In genomic region chr15:38600241-38600640, GRCh38 we compare ENCODE assay signal across 20 cellular contexts. TPM values are rescaled to one million over a fixed set of nuclear protein-coding genes. Genes with fewer than 3 reads are reported as not detected.
A peak's percentile ranks its signal among the peaks of the same experiment; 100 is the strongest.
DNase-seq lines count a peak whose midpoint lies in the region; ATAC-seq lines count a peak whose summit lies in the region.
"Had no signal": no experiment of that assay in that cellular context is flagged by ENCODE, and none has a peak within 500 bp of the region (broad histone marks: within the 10 kb centered on the region; RNA-seq: fewer than 3 reads in every experiment).

No MANE protein-coding gene starts in this region.

- H3K27me3 ChIP-seq in CD8-positive, alpha-beta memory T cell (ENCODE audit: insufficient read depth, low read length, poor library complexity, severe bottlenecking): no peaks in the 10 kb centered on the region

- H3K4me1 Mint-ChIP-seq in CD8-positive, alpha-beta memory T cell: no peaks in the 10 kb centered on the region
- H3K4me1 Mint-ChIP-seq: CD14-positive monocyte had no signal

- H3K27me3 Mint-ChIP-seq in CD8-positive, alpha-beta memory T cell: no peaks in the 10 kb centered on the region
- H3K27me3 Mint-ChIP-seq: IgD-negative memory B cell had no signal

- no peaks in the 10 kb centered on the region for H3K9me3 Mint-ChIP-seq in CD8-positive, alpha-beta memory T cell
- H3K9me3 Mint-ChIP-seq: IgD-negative memory B cell had no signal

- peaks cover 0 to 2% (median 0%) of the 10 kb centered on the region in 3 donors for H3K36me3 Mint-ChIP-seq in CD8-positive, alpha-beta memory T cell
- H3K36me3 Mint-ChIP-seq: CD14-positive monocyte, IgD-negative memory B cell had no signal

- no peaks in the 10 kb centered on the region for H3K4me1 ChIP-seq in CD8-positive, alpha-beta memory T cell (ENCODE audit: insufficient read depth, low read length)
- H3K4me1 ChIP-seq: BE2C had no signal

- H3K4me3 ChIP-seq in CD8-positive, alpha-beta memory T cell (ENCODE audit: low read length): no peak overlapping the region

- H3K36me3 ChIP-seq in CD8-positive, alpha-beta memory T cell (ENCODE audit: insufficient read depth, low read length): no peaks in the 10 kb centered on the region
- H3K36me3 ChIP-seq: BE2C had no signal

- DNase-seq in NCI-H82 (lab: John Stamatoyannopoulos, UW): peak; percentile 56
- no peak for DNase-seq in NCI-H82 treated with DMSO at 0.1 percent for 48 hours (lab: John Stamatoyannopoulos, UW; ENCODE audit: unreplicated experiment)
- peak; percentile 90 to 97 for DNase-seq in NCI-H524 (lab: John Stamatoyannopoulos, UW)
- peak; percentile 43 to 91 for DNase-seq in cerebellar nuclear complex (lab: John Stamatoyannopoulos, UW)
- DNase-seq in NCI-H1436 (lab: John Stamatoyannopoulos, UW): no peak
- no peak for DNase-seq in CD8-positive, alpha-beta memory T cell
- DNase-seq: BE2C, Calu3, NCI-H1092 treated with DMSO at 0.1 percent for 48 hours, NCI-H1436 treated with DMSO at 0.1 percent for 48 hours, NCI-H2029, NCI-H345, NCI-H526, SK-N-SH, SW 1271 had no signal

- CTCF ChIA-PET in CD8-positive, alpha-beta memory T cell (lab: Charles Lee): interaction anchor here (2.2 kb wide), 1 partner anchor 36 kb away, joined by 7 read pairs; the partner anchor contains the start of gene RASGRP1

- POLR2A ChIA-PET in CD8-positive, alpha-beta memory T cell (lab: Charles Lee): interaction anchor here (0.8 kb wide), 1 partner anchor 34 kb away, joined by 3 read pairs; no protein-coding TSS in a partner anchor

- ATAC-seq in HG03108 (IDR thresholded peaks at IDR 0.05; ENCODE audit: unreplicated experiment): no peak

- peak overlapping the region in 1 of 8 donors; percentile 21 for H3K27ac Mint-ChIP-seq in CD8-positive, alpha-beta memory T cell
- H3K27ac Mint-ChIP-seq: CD14-positive monocyte, IgD-negative memory B cell had no signal

- H3K4me3 Mint-ChIP-seq in CD8-positive, alpha-beta memory T cell: no peak overlapping the region
- H3K4me3 Mint-ChIP-seq: CD14-positive monocyte, IgD-negative memory B cell had no signal

- H3K9me3 ChIP-seq in CD8-positive, alpha-beta memory T cell (ENCODE audit: low read length): no peaks in the 10 kb centered on the region
- H3K9me3 ChIP-seq: BE2C, SK-N-SH had no signal

- H3K27ac ChIP-seq in CD8-positive, alpha-beta memory T cell (ENCODE audit: low read depth, low read length): no peak overlapping the region
- H3K27ac ChIP-seq: 22Rv1, HL-60 had no signal

RNA-seq across cellular contexts. Expression of gene RASGRP1, which starts 35.6 kb away (rescaled TPM):
- total RNA-seq in CD8-positive, alpha-beta memory T cell: 10 to 100 TPM; 64.7 to 67.9 TPM
- polyA plus RNA-seq in CD8-positive, alpha-beta memory T cell: 90.9 TPM

Comparison
In these comparisons a context has a peak if more than half of its experiments do, and no peak if none do; other contexts are left out.
1. DNase-seq: peak in NCI-H82 (single experiment), NCI-H524 (2 of 2) and cerebellar nuclear complex (2 of 2); none in NCI-H82 treated with DMSO at 0.1 percent for 48 hours (single experiment), NCI-H1436 (single experiment) and CD8-positive, alpha-beta memory T cell (0 of 5).